Comparison of ENCODE assay signal across 28 cellular contexts in the genomic region with DNA sequence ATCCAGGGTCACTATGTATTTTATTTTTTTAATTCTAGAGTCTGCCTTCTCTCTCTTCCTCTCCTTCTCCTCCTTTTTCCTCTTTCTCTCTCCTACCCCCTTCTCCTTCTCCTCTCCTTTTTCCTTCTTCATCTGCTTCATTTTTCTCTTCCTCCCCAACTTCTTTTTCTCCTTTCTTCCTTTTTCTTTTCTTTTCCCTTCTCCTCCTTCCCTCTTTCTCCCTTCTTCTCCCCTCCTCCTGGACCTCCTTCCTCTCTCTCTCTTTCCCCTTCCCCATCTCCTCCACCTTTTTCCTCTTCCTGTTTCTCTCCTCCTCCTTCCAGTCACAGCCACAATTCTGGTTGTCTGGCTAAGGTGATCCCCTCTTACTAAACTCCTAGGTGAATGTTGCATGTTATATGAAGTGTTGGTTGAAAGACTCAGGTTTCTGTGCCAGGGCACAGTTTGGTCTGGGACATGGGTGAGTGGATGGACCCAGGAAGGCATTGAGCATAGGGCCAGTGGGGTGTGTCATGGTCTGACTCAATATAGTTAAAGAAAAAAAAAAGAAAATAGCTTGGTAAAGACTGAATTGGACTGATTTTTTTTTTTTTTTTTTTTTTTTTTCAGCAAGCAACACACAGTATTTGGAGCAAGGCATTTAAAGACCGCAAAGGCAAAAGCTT.
"Had no signal": no experiment of that assay in that cellular context is flagged by ENCODE, and none has a peak within 500 bp of the region (broad histone marks: within the 10 kb centered on the region; RNA-seq: fewer than 3 reads in every experiment).

No MANE protein-coding gene starts in this region.

- H3K36me3 Mint-ChIP-seq: activated naive CD8-positive, alpha-beta T cell treated with anti-CD3 and anti-CD28 coated beads for 36 hours; stimulated activated naive B cell treated with anti-CD40 and anti-IgM and Interleukin-4, amounts not matched to agents 10 μg/mL and 1 μg/mL and 100 μg/mL, for 72 hours had no signal

- H3K27ac ChIP-seq: colonic mucosa, dorsolateral prefrontal cortex, esophagus muscularis mucosa, gastrocnemius medialis, lower lobe of right lung, sigmoid colon, transverse colon, uterus had no signal

- ATAC-seq: effector memory CD8-positive, alpha-beta T cell; gastrocnemius medialis; left lobe of liver; lower lobe of right lung; stimulated activated naive B cell treated with anti-CD40 and anti-IgM and Interleukin-4, amounts not matched to agents 10 μg/mL and 1 μg/mL and 100 μg/mL, for 72 hours had no signal

- H3K4me1 Mint-ChIP-seq: activated B cell treated with CpG ODN at 0.5 μM for 24 hours; activated naive CD8-positive, alpha-beta T cell treated with anti-CD3 and anti-CD28 coated beads for 36 hours; naive B cell; stimulated activated naive B cell treated with anti-CD40 and anti-IgM and Interleukin-4, amounts not matched to agents 10 μg/mL and 1 μg/mL and 100 μg/mL, for 72 hours had no signal

- DNase-seq: activated B cell treated with CpG ODN at 0.5 μM for 24 hours; activated CD4-positive, alpha-beta T cell treated with anti-CD3 and anti-CD28 coated beads for 4 hours; activated CD4-positive, alpha-beta T cell treated with anti-CD3 and anti-CD28 coated beads, Interleukin-2, amount 50 U/mL, for 48 hours; activated CD8-positive, alpha-beta memory T cell treated with anti-CD3 and anti-CD28 coated beads, Interleukin-2, amount 50 U/mL, for 48 hours; activated naive CD4-positive, alpha-beta T cell treated with Interleukin-2 at 50 U/mL for 16 hours; activated naive CD8-positive, alpha-beta T cell treated with anti-CD3 and anti-CD28 coated beads for 36 hours; activated T-cell treated with anti-CD3 and anti-CD28 coated beads, Interleukin-2, amount 50 U/mL, for 48 hours; colonic mucosa; dorsolateral prefrontal cortex; effector memory CD8-positive, alpha-beta T cell; gastrocnemius medialis; head of caudate nucleus; hypothalamus; lower lobe of right lung; naive B cell; occipital lobe; posterior cingulate gyrus; sigmoid colon; stimulated activated CD4-positive, alpha-beta T cell treated with anti-CD3 and anti-CD28 coated beads, Interleukin-15, amount 100 ng/mL, for 24 hours; stimulated activated naive B cell treated with anti-CD40 and anti-IgM and Interleukin-4, amounts not matched to agents 10 μg/mL and 1 μg/mL and 100 μg/mL, for 72 hours; T1000; transverse colon; uterus had no signal

- H3K27me3 ChIP-seq: colonic mucosa, dorsolateral prefrontal cortex, esophagus muscularis mucosa, gastrocnemius medialis, sigmoid colon, transverse colon, uterus had no signal

- H3K4me3 Mint-ChIP-seq: activated B cell treated with CpG ODN at 0.5 μM for 24 hours; activated naive CD8-positive, alpha-beta T cell treated with anti-CD3 and anti-CD28 coated beads for 36 hours; effector memory CD8-positive, alpha-beta T cell; stimulated activated naive B cell treated with anti-CD40 and anti-IgM and Interleukin-4, amounts not matched to agents 10 μg/mL and 1 μg/mL and 100 μg/mL, for 72 hours had no signal

- H3K4me3 ChIP-seq: colonic mucosa, dorsolateral prefrontal cortex, esophagus muscularis mucosa, gastrocnemius medialis, lower lobe of right lung, sigmoid colon, smooth muscle cell, transverse colon, uterus had no signal

- H3K27me3 Mint-ChIP-seq: activated B cell treated with CpG ODN at 0.5 μM for 24 hours; activated naive CD8-positive, alpha-beta T cell treated with anti-CD3 and anti-CD28 coated beads for 36 hours; effector memory CD8-positive, alpha-beta T cell; stimulated activated naive B cell treated with anti-CD40 and anti-IgM and Interleukin-4, amounts not matched to agents 10 μg/mL and 1 μg/mL and 100 μg/mL, for 72 hours had no signal

- H3K9me3 ChIP-seq: colonic mucosa, gastrocnemius medialis, transverse colon, uterus had no signal

- H3K27ac Mint-ChIP-seq: activated B cell treated with CpG ODN at 0.5 μM for 24 hours; activated naive CD8-positive, alpha-beta T cell treated with anti-CD3 and anti-CD28 coated beads for 36 hours; effector memory CD8-positive, alpha-beta T cell; stimulated activated naive B cell treated with anti-CD40 and anti-IgM and Interleukin-4, amounts not matched to agents 10 μg/mL and 1 μg/mL and 100 μg/mL, for 72 hours had no signal

- H3K36me3 ChIP-seq: colonic mucosa, esophagus muscularis mucosa, gastrocnemius medialis, lower lobe of right lung, sigmoid colon, transverse colon, uterus had no signal

- H3K4me2 ChIP-seq: smooth muscle cell had no signal

- H3K4me1 ChIP-seq: colonic mucosa, gastrocnemius medialis, lower lobe of right lung, sigmoid colon, transverse colon, uterus had no signal

- FAIRE-seq: astrocyte, endothelial cell of umbilical vein had no signal
